ENCODE assay signal across 2 cellular contexts in the genomic region with DNA sequence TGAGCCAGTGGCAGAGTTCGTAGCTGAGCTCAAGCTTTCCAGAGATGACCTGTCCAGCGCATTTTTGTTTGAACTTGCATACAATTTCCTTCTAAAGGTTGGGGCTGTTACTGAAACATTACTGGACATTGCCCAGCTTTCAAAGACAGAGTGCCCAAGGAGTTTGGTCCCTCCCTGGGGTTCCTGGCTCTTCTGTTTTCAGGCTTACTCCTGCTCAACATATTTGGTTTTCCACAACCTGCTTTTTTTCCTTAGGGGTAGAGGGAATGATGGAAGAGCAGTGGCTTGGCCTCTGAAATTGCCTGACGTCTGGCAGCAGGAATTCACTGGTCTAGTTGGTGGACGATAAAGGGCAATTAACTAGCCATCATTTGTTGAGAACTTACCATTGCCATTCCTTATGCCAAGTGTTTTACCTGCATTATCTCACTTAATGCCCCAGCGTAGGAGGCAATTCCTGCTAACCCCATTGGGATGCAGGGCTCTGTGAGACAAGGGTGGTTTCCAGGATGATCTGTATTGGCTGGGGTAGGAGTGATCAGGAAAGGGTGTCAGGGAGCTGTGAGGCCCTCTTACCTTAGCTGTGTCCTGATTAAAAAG.
TF ChIP-seq lines count a peak whose summit lies in the region.

No MANE protein-coding gene starts in this region.

TF ChIP-seq in HEK293, 187 proteins besides CTCF, POLR2A, EP300 and RAD21:
- TF ChIP-seq ZNF664 (tag by site-specific recombination; IDR thresholded peaks at IDR 0.05) (peak; percentile 69; the same call in 1 of the 2 replicates), ZBTB20 (tag by site-specific recombination; IDR thresholded peaks at IDR 0.05) (0 out of 2 replicates have a peak, but pooled peaks have one; percentile 15), ZNF335 (tag by site-specific recombination; conservative IDR thresholded peaks at IDR 0.05) (peak; percentile 65; the same call in 1 of the 2 replicates), ZNF140 (tag by site-specific recombination; IDR thresholded peaks at IDR 0.05) (no peak), ZNF341 (tag by site-specific recombination; IDR thresholded peaks at IDR 0.05; ENCODE audit: low read depth) (peak; percentile 87), ZNF169 (tag by site-specific recombination; IDR thresholded peaks at IDR 0.05) (no peak), ZNF585B (tag by site-specific recombination; IDR thresholded peaks at IDR 0.05) (no peak)
- TF ChIP-seq, protein P1, sequence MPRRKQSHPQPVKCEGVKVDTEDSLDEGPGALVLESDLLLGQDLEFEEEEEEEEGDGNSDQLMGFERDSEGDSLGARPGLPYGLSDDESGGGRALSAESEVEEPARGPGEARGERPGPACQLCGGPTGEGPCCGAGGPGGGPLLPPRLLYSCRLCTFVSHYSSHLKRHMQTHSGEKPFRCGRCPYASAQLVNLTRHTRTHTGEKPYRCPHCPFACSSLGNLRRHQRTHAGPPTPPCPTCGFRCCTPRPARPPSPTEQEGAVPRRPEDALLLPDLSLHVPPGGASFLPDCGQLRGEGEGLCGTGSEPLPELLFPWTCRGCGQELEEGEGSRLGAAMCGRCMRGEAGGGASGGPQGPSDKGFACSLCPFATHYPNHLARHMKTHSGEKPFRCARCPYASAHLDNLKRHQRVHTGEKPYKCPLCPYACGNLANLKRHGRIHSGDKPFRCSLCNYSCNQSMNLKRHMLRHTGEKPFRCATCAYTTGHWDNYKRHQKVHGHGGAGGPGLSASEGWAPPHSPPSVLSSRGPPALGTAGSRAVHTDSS (tag by site-specific recombination; IDR thresholded peaks at IDR 0.05): no peak

TF ChIP-seq in H1, 55 proteins besides CTCF, POLR2A, EP300 and RAD21:
- TF ChIP-seq BRCA1 (IDR thresholded peaks at IDR 0.05; ENCODE audit: low read depth, low read length) (no peak), KDM4A (IDR thresholded peaks at IDR 0.05; ENCODE audit: low read depth, low read length, severe bottlenecking) (no peak), KDM1A (IDR thresholded peaks at IDR 0.05; ENCODE audit: borderline replicate concordance, low read length) (no peak)
